Comparison of ENCODE assay signal across 13 cellular contexts in genomic region chr6:10269814-10270472, GRCh38.
DNase-seq lines count a peak whose midpoint lies in the region; ATAC-seq and TF ChIP-seq lines count a peak whose summit lies in the region.
"Had no signal": no experiment of that assay in that cellular context is flagged by ENCODE, and none has a peak within 500 bp of the region (broad histone marks: within the 10 kb centered on the region; RNA-seq: fewer than 3 reads in every experiment).

No MANE protein-coding gene starts in this region.

- in situ Hi-C loops in astrocyte of the spinal cord (cut with HindIII; ENCODE audit: low sequenced_read_pairs): no loop called here

- no peak overlapping the region for H3K4me3 ChIP-seq in astrocyte of the spinal cord (ENCODE audit: low read depth, low read length)

- peak; percentile 1 for DNase-seq in COLO668 (lab: John Stamatoyannopoulos, UW; ENCODE audit: unreplicated experiment)
- peak; percentile 24 for DNase-seq in astrocyte of the spinal cord (ENCODE audit: low read depth, low spot score)
- DNase-seq in midbrain (lab: John Stamatoyannopoulos, UW): no peak
- DNase-seq: activated naive CD8-positive, alpha-beta T cell treated with anti-CD3 and anti-CD28 coated beads for 36 hours; DMS79; head of caudate nucleus; mesenchymal stem cell; stimulated activated CD4-positive, alpha-beta T cell treated with anti-CD3 and anti-CD28 coated beads, Interleukin-4, amount 100 ng/mL, for 24 hours had no signal

- peak; percentile 65 for ATAC-seq in GM19438 (IDR thresholded peaks at IDR 0.05; ENCODE audit: low read depth, unreplicated experiment)
- peak; percentile 89 for ATAC-seq in HG03432 (IDR thresholded peaks at IDR 0.05; ENCODE audit: unreplicated experiment)
- no peak for ATAC-seq in GM21825 (IDR thresholded peaks at IDR 0.05; ENCODE audit: unreplicated experiment)
- no peak for ATAC-seq in HG02642 (IDR thresholded peaks at IDR 0.05; ENCODE audit: poor library complexity, unreplicated experiment)
- ATAC-seq in HG02870 (IDR thresholded peaks at IDR 0.05; ENCODE audit: unreplicated experiment): no peak

- no peak for TF ChIP-seq CTCF in astrocyte of the spinal cord (IDR thresholded peaks at IDR 0.05; ENCODE audit: low read depth, low read length)

Comparison
In these comparisons a context has a peak if more than half of its experiments do, and no peak if none do; other contexts are left out.
1. ATAC-seq: peak in GM19438 (single experiment) and HG03432 (single experiment); none in GM21825 (single experiment), HG02642 (single experiment) and HG02870 (single experiment).